ENCODE assay signal across 19 cellular contexts in the genomic region with DNA sequence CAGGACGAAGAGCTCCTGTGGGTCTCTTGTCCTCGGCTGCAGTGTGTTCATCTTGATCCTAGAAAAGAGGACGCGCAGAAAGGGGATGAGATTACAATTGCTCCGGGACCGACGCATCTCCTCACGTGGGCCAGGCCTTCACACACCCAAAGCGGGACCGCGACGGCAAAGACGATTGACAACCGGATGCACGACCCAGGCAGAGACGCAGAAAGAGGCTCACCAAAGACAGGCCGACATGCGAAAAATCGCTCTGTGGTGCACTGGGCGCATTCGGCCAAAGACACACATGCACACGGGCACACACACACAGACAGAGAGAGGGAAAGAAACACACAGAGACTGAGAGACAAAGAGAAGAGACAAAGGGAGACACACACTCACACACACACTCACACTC.
A peak's percentile ranks its signal among the peaks of the same experiment; 100 is the strongest.
DNase-seq lines count a peak whose midpoint lies in the region; ATAC-seq and TF ChIP-seq lines count a peak whose summit lies in the region.
"Had no signal": no experiment of that assay in that cellular context is flagged by ENCODE, and none has a peak within 500 bp of the region (broad histone marks: within the 10 kb centered on the region; RNA-seq: fewer than 3 reads in every experiment).

No MANE protein-coding gene starts in this region.

- no peak for ATAC-seq in activated CD8-positive, alpha-beta memory T cell treated with anti-CD3 and anti-CD28 coated beads, Interleukin-2, amount 10 ng/mL, durations not matched to agents 7 days and 5 days
- ATAC-seq in sciatic nerve (no peak), HG03280 (IDR thresholded peaks at IDR 0.05; ENCODE audit: unreplicated experiment) (no peak)
- ATAC-seq: HCT116, Panc1 had no signal

- no peaks in the 10 kb centered on the region for H3K27me3 ChIP-seq in BE2C

- CTCF ChIA-PET in activated CD8-positive, alpha-beta memory T cell treated with anti-CD3 and anti-CD28 coated beads, Interleukin-2, amount 10 ng/mL, durations not matched to agents 7 days and 5 days (lab: Charles Lee): no interaction called here

- no peaks in the 10 kb centered on the region for H3K9me3 Mint-ChIP-seq in activated CD8-positive, alpha-beta memory T cell treated with anti-CD3 and anti-CD28 coated beads, Interleukin-2, amount 10 ng/mL, durations not matched to agents 7 days and 5 days (ENCODE audit: low read depth)
- peaks cover 31% of the 10 kb centered on the region for H3K9me3 Mint-ChIP-seq in HFFc6
- peaks cover 28% of the 10 kb centered on the region for H3K9me3 Mint-ChIP-seq in activated naive CD8-positive, alpha-beta T cell treated with anti-CD3 and anti-CD28 coated beads for 36 hours

- H3K4me3 ChIP-seq in BE2C (ENCODE audit: low read depth, low read length): no peak overlapping the region

- intact Hi-C loops in sciatic nerve (cut with DNase I): no loop called here

- H3K27me3 Mint-ChIP-seq in activated CD8-positive, alpha-beta memory T cell treated with anti-CD3 and anti-CD28 coated beads, Interleukin-2, amount 10 ng/mL, durations not matched to agents 7 days and 5 days: no peaks in the 10 kb centered on the region
- no peaks in the 10 kb centered on the region; the same call in 1 of the 2 replicates for H3K27me3 Mint-ChIP-seq in HFFc6 (ENCODE audit: insufficient read depth)
- no peaks in the 10 kb centered on the region for H3K27me3 Mint-ChIP-seq in activated naive CD8-positive, alpha-beta T cell treated with anti-CD3 and anti-CD28 coated beads for 36 hours

- no peaks in the 10 kb centered on the region for H3K36me3 ChIP-seq in BE2C

- H3K9me3 ChIP-seq in BE2C: no peaks in the 10 kb centered on the region

- no peak overlapping the region for H3K27ac Mint-ChIP-seq in activated CD8-positive, alpha-beta memory T cell treated with anti-CD3 and anti-CD28 coated beads, Interleukin-2, amount 10 ng/mL, durations not matched to agents 7 days and 5 days
- no peak overlapping the region for H3K27ac Mint-ChIP-seq in HFFc6
- peak overlapping the region; percentile 58 for H3K27ac Mint-ChIP-seq in activated naive CD8-positive, alpha-beta T cell treated with anti-CD3 and anti-CD28 coated beads for 36 hours

- H3K4me3 Mint-ChIP-seq in activated CD8-positive, alpha-beta memory T cell treated with anti-CD3 and anti-CD28 coated beads, Interleukin-2, amount 10 ng/mL, durations not matched to agents 7 days and 5 days: peak overlapping the region; percentile 5
- peak overlapping the region; percentile 1; the same call in 1 of the 2 replicates for H3K4me3 Mint-ChIP-seq in HFFc6
- H3K4me3 Mint-ChIP-seq in activated naive CD8-positive, alpha-beta T cell treated with anti-CD3 and anti-CD28 coated beads for 36 hours: peak overlapping the region; percentile 61

- no peak for TF ChIP-seq CTCF in HFFc6 (IDR thresholded peaks at IDR 0.05)
- TF ChIP-seq CTCF in BE2C (IDR thresholded peaks at IDR 0.05; ENCODE audit: low read depth, low read length): no peak

- H3K4me1 ChIP-seq in BE2C: no peaks in the 10 kb centered on the region

- peaks cover 29% of the 10 kb centered on the region for H3K36me3 Mint-ChIP-seq in activated CD8-positive, alpha-beta memory T cell treated with anti-CD3 and anti-CD28 coated beads, Interleukin-2, amount 10 ng/mL, durations not matched to agents 7 days and 5 days
- peaks cover 11% of the 10 kb centered on the region for H3K36me3 Mint-ChIP-seq in HFFc6 (ENCODE audit: low read depth)
- peaks cover 47% of the 10 kb centered on the region for H3K36me3 Mint-ChIP-seq in activated naive CD8-positive, alpha-beta T cell treated with anti-CD3 and anti-CD28 coated beads for 36 hours

- DNase-seq in activated CD8-positive, alpha-beta memory T cell treated with anti-CD3 and anti-CD28 coated beads, Interleukin-2, amount 10 ng/mL, durations not matched to agents 7 days and 5 days: no peak
- no peak for DNase-seq in activated CD8-positive, alpha-beta memory T cell treated with anti-CD3 and anti-CD28 coated beads for 24 hours
- DNase-seq in HFFc6: no peak
- DNase-seq in activated naive CD8-positive, alpha-beta T cell treated with anti-CD3 and anti-CD28 coated beads for 36 hours: no peak
- DNase-seq in sciatic nerve (ENCODE audit: low spot score): peak; percentile 42
- no peak for DNase-seq in BE2C
- DNase-seq: EL, GF-D8, GOT3, Karpas-422, MV-4-11, NCI-H1105 treated with DMSO at 0.1 percent for 48 hours, NCI-H2029 treated with DMSO at 0.1 percent for 48 hours, NCI-H2171 treated with DMSO at 0.1 percent for 48 hours, NCI-H524 treated with DMSO at 0.1 percent for 48 hours, NCI-H82 had no signal

- H3K4me1 Mint-ChIP-seq in activated CD8-positive, alpha-beta memory T cell treated with anti-CD3 and anti-CD28 coated beads, Interleukin-2, amount 10 ng/mL, durations not matched to agents 7 days and 5 days: peaks cover 28% of the 10 kb centered on the region
- H3K4me1 Mint-ChIP-seq in HFFc6 (ENCODE audit: low read depth): no peaks in the 10 kb centered on the region; the same call in 1 of the 2 replicates
- H3K4me1 Mint-ChIP-seq in activated naive CD8-positive, alpha-beta T cell treated with anti-CD3 and anti-CD28 coated beads for 36 hours: peaks cover 35% of the 10 kb centered on the region

Comparison
In these comparisons a context has a peak if more than half of its experiments do, and no peak if none do; other contexts are left out.
1. H3K4me3 Mint-ChIP-seq: peak in every context shown above with its lines; median percentile 61 in activated naive CD8-positive, alpha-beta T cell treated with anti-CD3 and anti-CD28 coated beads for 36 hours; 5 in activated CD8-positive, alpha-beta memory T cell treated with anti-CD3 and anti-CD28 coated beads, Interleukin-2, amount 10 ng/mL, durations not matched to agents 7 days and 5 days; 1 in HFFc6.